Comparison of ENCODE assay signal across 24 cellular contexts in the genomic region with DNA sequence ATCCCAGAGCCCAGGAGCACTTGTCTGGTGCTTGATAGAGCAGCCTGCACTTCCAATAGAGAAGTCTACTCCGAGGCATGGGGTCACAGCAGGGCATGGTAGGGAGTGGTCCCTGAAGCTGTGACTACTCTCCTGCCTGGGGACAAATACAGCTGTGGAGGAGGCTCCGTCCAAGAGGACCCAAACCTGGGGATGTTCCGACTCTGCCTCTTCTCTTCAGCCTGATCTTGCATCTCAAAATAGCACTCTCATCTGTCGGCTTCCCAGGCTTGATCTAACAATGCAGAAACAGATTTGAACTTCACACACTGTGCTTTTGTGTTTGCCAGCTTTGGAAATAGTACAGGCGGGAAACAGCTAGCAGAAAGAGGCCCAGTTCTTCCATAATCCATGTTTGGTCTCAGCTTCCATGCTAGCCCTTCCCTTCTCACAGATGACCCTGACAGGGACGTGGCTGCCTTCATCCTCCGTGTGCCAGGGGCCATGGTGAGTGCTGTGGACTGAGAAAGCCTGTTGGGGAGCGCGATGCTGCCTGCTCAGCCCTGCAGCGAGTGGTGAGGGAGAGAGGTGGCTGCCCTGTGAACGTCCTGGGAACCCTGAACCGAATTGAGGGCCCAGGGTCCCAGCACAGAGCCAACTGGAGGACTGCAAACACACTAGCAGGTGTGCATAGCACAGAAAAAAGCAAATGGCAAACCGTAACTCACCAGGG.
DNase-seq lines count a peak whose midpoint lies in the region; ATAC-seq and TF ChIP-seq lines count a peak whose summit lies in the region.
"Had no signal": no experiment of that assay in that cellular context is flagged by ENCODE, and none has a peak within 500 bp of the region (broad histone marks: within the 10 kb centered on the region; RNA-seq: fewer than 3 reads in every experiment).

No MANE protein-coding gene starts in this region.

- peaks cover 0 to 3% (median 0%) of the 10 kb centered on the region in 45 donors for H3K27me3 ChIP-seq in dorsolateral prefrontal cortex
- H3K27me3 ChIP-seq: SJSA1 had no signal

- intact Hi-C loops in left ventricle myocardium superior (cut with micrococcal nuclease) (no loop called here), left cardiac atrium (cut with DNase I) (no loop called here), dorsolateral prefrontal cortex (cut with DNase I) (no loop called here)

- peak overlapping the region in 53 of 59 donors; percentile 3 to 87 (median 69) for H3K27ac ChIP-seq in dorsolateral prefrontal cortex
- H3K27ac ChIP-seq: PC-9, SJSA1 had no signal

- ATAC-seq in left ventricle myocardium superior (peak; percentile 30), left cardiac atrium (no peak), GM19324 (IDR thresholded peaks at IDR 0.05; ENCODE audit: low FRiP score, unreplicated experiment) (no peak)
- ATAC-seq: Right ventricle myocardium inferior had no signal

- H3K4me3 ChIP-seq in dorsolateral prefrontal cortex = no peak overlapping the region
- H3K4me3 ChIP-seq: PC-9, SJSA1 had no signal

- DNase-seq in left ventricle myocardium superior (no peak), left cardiac atrium (no peak), dorsolateral prefrontal cortex (peak in 1 of 10 donors; percentile 48), middle frontal gyrus (ENCODE audit: extremely low spot score, low spot score) (peak; percentile 35), superior temporal gyrus (ENCODE audit: extremely low spot score) (peak; percentile 64), NCI-H1105 (lab: John Stamatoyannopoulos, UW) (no peak)
- no peak for DNase-seq in activated T-cell treated with anti-CD3 and anti-CD28 coated beads, Interleukin-2, amount 50 U/mL, for 48 hours
- DNase-seq: 8988T, ACHN, Calu3, DMS153, HCEC 1CT, IMR-90, KG1, MM.1S, NCI-H1417, NCI-H1694, NCI-H2029 treated with DMSO at 0.1 percent for 48 hours, NCI-H2227 treated with DMSO at 0.1 percent for 48 hours, NCI-H526 treated with DMSO at 0.1 percent for 48 hours, PC-9 had no signal

- no peak for TF ChIP-seq CTCF in dorsolateral prefrontal cortex (IDR thresholded peaks at IDR 0.05 in 54 of 56, conservative IDR thresholded peaks at IDR 0.05 in 2 of 56; ENCODE audit: low read depth in 1 of 56, partially characterized antibody in 56 of 56)

Comparison
In these comparisons a context has a peak if more than half of its experiments do, and no peak if none do; other contexts are left out.
1. DNase-seq: peak in middle frontal gyrus (single experiment) and superior temporal gyrus (single experiment); none in left ventricle myocardium superior (single experiment), left cardiac atrium (single experiment), activated T-cell treated with anti-CD3 and anti-CD28 coated beads, Interleukin-2, amount 50 U/mL, for 48 hours (0 of 2) and NCI-H1105 (single experiment).